Comparison of ENCODE assay signal across 8 cellular contexts in genomic region chr19:38769635-38770211, GRCh38. TPM values are rescaled to one million over a fixed set of nuclear protein-coding genes. Genes with fewer than 3 reads are reported as not detected.
DNase-seq lines count a peak whose midpoint lies in the region; ATAC-seq, FAIRE-seq and TF ChIP-seq lines count a peak whose summit lies in the region.

No MANE protein-coding gene starts in this region.

- peak; percentile 74 for TF ChIP-seq CTCF in GM12872 (IDR thresholded peaks at IDR 0.05; ENCODE audit: insufficient read depth, low read depth, low read length)
- peak; percentile 60 to 87 (median 72) for TF ChIP-seq CTCF in keratinocyte (optimal IDR thresholded peaks at IDR 0.05 in 1 of 3, IDR thresholded peaks at IDR 0.05 in 1 of 3, conservative IDR thresholded peaks at IDR 0.05 in 1 of 3; ENCODE audit: extremely low read depth in 1 of 3, insufficient read depth in 2 of 3, low read length in 3 of 3)

- peak overlapping the region; percentile 63 for H2AFZ ChIP-seq in keratinocyte (ENCODE audit: control insufficient read depth, low read length)

- peak; percentile 34 for FAIRE-seq in keratinocyte (lab: Jason Lieb, UNC)

- H3K27ac ChIP-seq in caudate nucleus (ENCODE audit: low read depth, low read length) (no peak overlapping the region), keratinocyte (ENCODE audit: control insufficient read depth, insufficient read depth, low read length) (peak overlapping the region; percentile 78)

- H3K9ac ChIP-seq in keratinocyte (ENCODE audit: control insufficient read depth, extremely low read depth, insufficient read depth, low read length) = peak overlapping the region; percentile 74

- peak overlapping the region in 1 of 3 experiments; percentile 33 for H3K4me3 ChIP-seq in keratinocyte (ENCODE audit: control insufficient read depth in 2 of 3, extremely low read depth in 1 of 3, insufficient read depth in 2 of 3, low read depth in 1 of 3, low read length in 3 of 3)

- no peaks in the 10 kb centered on the region for H4K20me1 ChIP-seq in keratinocyte (ENCODE audit: control insufficient read depth, extremely low read depth, insufficient read depth, low read length)

- dilution Hi-C loops in keratinocyte (cut with MboI; ENCODE audit: extremely low pct_ligation_motif_present, low sequenced_read_pairs) = no loop called here

- ATAC-seq in HG03095 (IDR thresholded peaks at IDR 0.05; ENCODE audit: unreplicated experiment) = peak; percentile 63
- peak; percentile 80 to 83 for ATAC-seq in activated CD4-positive, CD25-positive, alpha-beta regulatory T cell treated with anti-CD3 and anti-CD28 coated beads, Interleukin-2, amount 50 U/mL, for 24 hours

- H3K27me3 ChIP-seq in keratinocyte (ENCODE audit: control insufficient read depth, extremely low read depth, insufficient read depth, low read length) = no peaks in the 10 kb centered on the region

- peak in 38 of 61 donors; percentile 1 to 75 (median 18) for DNase-seq in caudate nucleus (lab: John Stamatoyannopoulos, UW)
- DNase-seq in keratinocyte (ENCODE audit: low read depth, low spot score) = no peak
- peak; percentile 84 to 86 for DNase-seq in stimulated activated CD4-positive, alpha-beta T cell treated with anti-CD3 and anti-CD28 coated beads, Interleukin-15, amount 100 ng/mL, for 1 hour (ENCODE audit: low read depth in 1 of 2, low spot score in 1 of 2)
- no peak for DNase-seq in NCI-H2171 treated with DMSO at 0.1 percent for 48 hours (lab: John Stamatoyannopoulos, UW)
- no peak for DNase-seq in DMS79 (lab: John Stamatoyannopoulos, UW)

- no peaks in the 10 kb centered on the region for H3K9me3 ChIP-seq in keratinocyte (ENCODE audit: control insufficient read depth, low read depth, low read length)

- H3K4me2 ChIP-seq in keratinocyte (ENCODE audit: control insufficient read depth, extremely low read depth, insufficient read depth, low read depth, low read length) = peak overlapping the region; percentile 64

- no peaks in the 10 kb centered on the region for H3K9me1 ChIP-seq in keratinocyte (ENCODE audit: control insufficient read depth, extremely low read depth, insufficient read depth, low read length)

- no peaks in the 10 kb centered on the region for H3K79me2 ChIP-seq in keratinocyte (ENCODE audit: control insufficient read depth, insufficient read depth, low read length)

- H3K4me1 ChIP-seq in keratinocyte (ENCODE audit: control insufficient read depth, extremely low read depth, insufficient read depth, low read length) = peaks cover 15% of the 10 kb centered on the region

- no peaks in the 10 kb centered on the region for H3K36me3 ChIP-seq in keratinocyte (ENCODE audit: control insufficient read depth in 2 of 2, extremely low read depth in 1 of 2, insufficient read depth in 2 of 2, low read length in 2 of 2)

RNA-seq across cellular contexts. Expression of gene LGALS7, which starts 3.6 kb away (rescaled TPM):
- polyA plus RNA-seq in keratinocyte = 9.1 to 19.7 TPM (median 19.6 TPM) in 3 replicates
- polyA plus RNA-seq in keratinocyte (2011; ENCODE audit: low read depth) = 8.7 TPM
- polyA plus RNA-seq in keratinocyte (2011; cell fraction: cytosol; rRNA removed) = 16.2 and 26.5 TPM in 2 replicates
- polyA plus RNA-seq in keratinocyte (2011; cell fraction: nucleus; rRNA removed) = 28.7 and 31.3 TPM in 2 replicates
- polyA plus RNA-seq in keratinocyte (2012; ENCODE audit: low replicate concordance) = 11.3 and 42.2 TPM in 2 replicates
- 11.3 to 31.1 TPM (median 23.5 TPM) in 3 replicates for polyA minus RNA-seq in keratinocyte
- 21.7 TPM for polyA minus RNA-seq in keratinocyte (2011; cell fraction: cytosol; rRNA and poly(A)+ RNA removed)
- polyA minus RNA-seq in keratinocyte (2011; cell fraction: nucleus; rRNA and poly(A)+ RNA removed) = 6.1 and 6.9 TPM in 2 replicates

RNA-seq across cellular contexts. Expression of gene LGALS7B, which starts 19.3 kb away (rescaled TPM):
- polyA plus RNA-seq in keratinocyte = 1,330 to 7,133 TPM (median 1,668 TPM) in 3 replicates
- polyA plus RNA-seq in keratinocyte (2011; ENCODE audit: low read depth) = 2,078 TPM
- 1,317 and 3,328 TPM in 2 replicates for polyA plus RNA-seq in keratinocyte (2011; cell fraction: cytosol; rRNA removed)
- 746 and 1,115 TPM in 2 replicates for polyA plus RNA-seq in keratinocyte (2011; cell fraction: nucleus; rRNA removed)
- polyA plus RNA-seq in keratinocyte (2012; ENCODE audit: low replicate concordance) = 3,308 and 8,816 TPM in 2 replicates
- 127 to 666 TPM (median 341 TPM) in 3 replicates for polyA minus RNA-seq in keratinocyte
- 1,769 TPM for polyA minus RNA-seq in keratinocyte (2011; cell fraction: cytosol; rRNA and poly(A)+ RNA removed)
- 213 and 279 TPM in 2 replicates for polyA minus RNA-seq in keratinocyte (2011; cell fraction: nucleus; rRNA and poly(A)+ RNA removed)

RNA-seq across cellular contexts. Expression of gene CAPN12, which starts 25.4 kb away (rescaled TPM):
- polyA plus RNA-seq in keratinocyte = 5.6 to 20.4 TPM (median 6.0 TPM) in 3 replicates
- 6.8 TPM for polyA plus RNA-seq in keratinocyte (2011; ENCODE audit: low read depth)
- 7.4 and 15.5 TPM in 2 replicates for polyA plus RNA-seq in keratinocyte (2011; cell fraction: cytosol; rRNA removed)
- 32.9 and 44.6 TPM in 2 replicates for polyA plus RNA-seq in keratinocyte (2011; cell fraction: nucleus; rRNA removed)
- 4.6 and 7.5 TPM in 2 replicates for polyA plus RNA-seq in keratinocyte (2012; ENCODE audit: low replicate concordance)
- polyA minus RNA-seq in keratinocyte = 3.9 to 9.7 TPM (median 6.0 TPM) in 3 replicates
- 5.4 TPM for polyA minus RNA-seq in keratinocyte (2011; cell fraction: cytosol; rRNA and poly(A)+ RNA removed)
- polyA minus RNA-seq in keratinocyte (2011; cell fraction: nucleus; rRNA and poly(A)+ RNA removed) = 4.7 and 5.5 TPM in 2 replicates

RNA-seq across cellular contexts. Expression of gene LGALS4, which starts 43.0 kb away (rescaled TPM):
- polyA plus RNA-seq in keratinocyte = 0.11 to 0.30 TPM (median 0.13 TPM) in 3 replicates
- polyA plus RNA-seq in keratinocyte (2011; ENCODE audit: low read depth) = 0.86 TPM
- 0.13 TPM in 1 of 2 replicates, not detected in the other for polyA plus RNA-seq in keratinocyte (2011; cell fraction: cytosol; rRNA removed)
- 0.71 and 1.1 TPM in 2 replicates for polyA plus RNA-seq in keratinocyte (2011; cell fraction: nucleus; rRNA removed)
- 1.5 TPM in 1 of 2 replicates, not detected in the other for polyA plus RNA-seq in keratinocyte (2012; ENCODE audit: low replicate concordance)
- not detected in 3 replicates for polyA minus RNA-seq in keratinocyte
- not detected for polyA minus RNA-seq in keratinocyte (2011; cell fraction: cytosol; rRNA and poly(A)+ RNA removed)
- polyA minus RNA-seq in keratinocyte (2011; cell fraction: nucleus; rRNA and poly(A)+ RNA removed) = not detected in 2 replicates

Comparison
In these comparisons a context has a peak if more than half of its experiments do, and no peak if none do; other contexts are left out.
1. DNase-seq: peak in caudate nucleus (38 of 61) and stimulated activated CD4-positive, alpha-beta T cell treated with anti-CD3 and anti-CD28 coated beads, Interleukin-15, amount 100 ng/mL, for 1 hour (2 of 2); none in keratinocyte (single experiment), NCI-H2171 treated with DMSO at 0.1 percent for 48 hours (single experiment) and DMS79 (single experiment).